Comparison of ENCODE assay signal across 8 cellular contexts in genomic region chr7:74026406-74027123, GRCh38. TPM values are rescaled to one million over a fixed set of nuclear protein-coding genes. Genes with fewer than 3 reads are reported as not detected.
DNase-seq lines count a peak whose midpoint lies in the region; ATAC-seq and TF ChIP-seq lines count a peak whose summit lies in the region.

No MANE protein-coding gene starts in this region.

- TF ChIP-seq POLR2A in esophagus squamous epithelium (IDR thresholded peaks at IDR 0.05): no peak

- no peak overlapping the region for H3K27ac ChIP-seq in CD4-positive, alpha-beta T cell (ENCODE audit: low read depth, low read length)
- H3K27ac ChIP-seq in OCI-LY3 (ENCODE audit: low read length) (no peak overlapping the region), esophagus squamous epithelium (peak overlapping the region; percentile 69 to 93 (median 86))

- H3K27me3 Mint-ChIP-seq in CD4-positive, alpha-beta T cell: peaks cover 65% of the 10 kb centered on the region
- H3K27me3 Mint-ChIP-seq in activated T-cell treated with anti-CD3 and anti-CD28 coated beads, Interleukin-2, amount 50 U/mL, for 24 hours: peaks cover 70% of the 10 kb centered on the region
- H3K27me3 Mint-ChIP-seq in natural killer cell (ENCODE audit: low read depth in 2 of 2): peaks cover 33 to 37% of the 10 kb centered on the region in 2 donors
- H3K27me3 Mint-ChIP-seq in stimulated activated memory B cell treated with anti-CD40 and anti-IgM and Interleukin-4, amounts not matched to agents 10 μg/mL and 1 μg/mL and 100 μg/mL, for 72 hours: peaks cover 74% of the 10 kb centered on the region

- intact Hi-C loops in CD4-positive, alpha-beta T cell (cut with DNase I, micrococcal nuclease): no loop called here
- intact Hi-C loops in esophagus squamous epithelium (cut with DNase I): loop anchor here (5.0 to 10.0 kb wide), 2 partner anchors 132 to 159 kb away; no protein-coding TSS in a partner anchor
- intact Hi-C loops in natural killer cell (cut with micrococcal nuclease): loop anchor here (1.0 to 2.0 kb wide), 2 partner anchors 160 to 374 kb away; no protein-coding TSS in a partner anchor

- in situ Hi-C loops in HAP-1 (cut with MboI; ENCODE audit: low sequenced_read_pairs): no loop called here

- peak; percentile 39 to 69 (median 48) for DNase-seq in CD4-positive, alpha-beta T cell
- DNase-seq in HAP-1 (ENCODE audit: low spot score in 2 of 2) (peak; percentile 40 to 86), esophagus squamous epithelium (lab: John Stamatoyannopoulos, UW) (no peak), natural killer cell (peak; percentile 68)
- DNase-seq in activated T-cell treated with anti-CD3 and anti-CD28 coated beads, Interleukin-2, amount 50 U/mL, for 24 hours: peak; percentile 79

- H3K36me3 ChIP-seq in HAP-1 (replicated peaks): no peaks in the 10 kb centered on the region
- no peaks in the 10 kb centered on the region for H3K36me3 ChIP-seq in OCI-LY3 (replicated peaks; ENCODE audit: low read depth, low read length)
- no peaks in the 10 kb centered on the region for H3K36me3 ChIP-seq in esophagus squamous epithelium

- ATAC-seq in CD4-positive, alpha-beta T cell (ENCODE audit: poor library complexity): peak; percentile 77
- ATAC-seq in natural killer cell: peak; percentile 68 to 96 (median 88)
- ATAC-seq in stimulated activated memory B cell treated with anti-CD40 and anti-IgM and Interleukin-4, amounts not matched to agents 10 μg/mL and 1 μg/mL and 100 μg/mL, for 72 hours: peak; percentile 62
- ATAC-seq in HG03039 (IDR thresholded peaks at IDR 0.05; ENCODE audit: unreplicated experiment): no peak

- H3K4me1 ChIP-seq in HAP-1: no peaks in the 10 kb centered on the region
- H3K4me1 ChIP-seq in OCI-LY3 (ENCODE audit: low read length): no peaks in the 10 kb centered on the region
- H3K4me1 ChIP-seq in esophagus squamous epithelium: peaks cover 23 to 99% (median 69%) of the 10 kb centered on the region in 3 donors

- 0 out of 2 replicates have a peak overlapping the region, but pooled peaks have one; percentile 15 for H3K4me2 ChIP-seq in OCI-LY3 (ENCODE audit: low read length)

- peaks cover 54% of the 10 kb centered on the region for H3K27me3 ChIP-seq in CD4-positive, alpha-beta T cell (ENCODE audit: control insufficient read depth, insufficient read depth, low read length)
- H3K27me3 ChIP-seq in HAP-1 (ENCODE audit: low read depth) (peaks cover 13% of the 10 kb centered on the region), OCI-LY3 (ENCODE audit: low read depth, low read length) (peaks cover 48% of the 10 kb centered on the region), esophagus squamous epithelium (peaks cover 0 to 91% (median 0%) of the 10 kb centered on the region in 4 donors)

- H3K4me1 Mint-ChIP-seq in CD4-positive, alpha-beta T cell (ENCODE audit: low read depth): peaks cover 11% of the 10 kb centered on the region
- peaks cover 11% of the 10 kb centered on the region for H3K4me1 Mint-ChIP-seq in activated T-cell treated with anti-CD3 and anti-CD28 coated beads, Interleukin-2, amount 50 U/mL, for 24 hours (ENCODE audit: low read depth)
- peaks cover 20 to 30% of the 10 kb centered on the region in 2 donors for H3K4me1 Mint-ChIP-seq in natural killer cell
- H3K4me1 Mint-ChIP-seq in stimulated activated memory B cell treated with anti-CD40 and anti-IgM and Interleukin-4, amounts not matched to agents 10 μg/mL and 1 μg/mL and 100 μg/mL, for 72 hours: peaks cover 23% of the 10 kb centered on the region

- H3K4me3 ChIP-seq in HAP-1 (no peak overlapping the region), OCI-LY3 (ENCODE audit: low read length) (no peak overlapping the region), esophagus squamous epithelium (peak overlapping the region in 3 of 4 donors; percentile 52 to 70 (median 57))

- H3K4me3 Mint-ChIP-seq in CD4-positive, alpha-beta T cell: no peak overlapping the region
- no peak overlapping the region for H3K4me3 Mint-ChIP-seq in activated T-cell treated with anti-CD3 and anti-CD28 coated beads, Interleukin-2, amount 50 U/mL, for 24 hours
- no peak overlapping the region for H3K4me3 Mint-ChIP-seq in natural killer cell
- H3K4me3 Mint-ChIP-seq in stimulated activated memory B cell treated with anti-CD40 and anti-IgM and Interleukin-4, amounts not matched to agents 10 μg/mL and 1 μg/mL and 100 μg/mL, for 72 hours: no peak overlapping the region

- 23 to 30% methylated on average over 4 to 5 of the region's 14 CpGs for WGBS in esophagus squamous epithelium, 2 donors

- TF ChIP-seq CTCF in CD4-positive, alpha-beta T cell (IDR thresholded peaks at IDR 0.05): peak; percentile 94
- TF ChIP-seq CTCF in OCI-LY3 (IDR thresholded peaks at IDR 0.05; ENCODE audit: low read depth, low read length): peak; percentile 84
- TF ChIP-seq CTCF in esophagus squamous epithelium (IDR thresholded peaks at IDR 0.05): peak; percentile 77 to 96 (median 92)
- peak; percentile 93 for TF ChIP-seq CTCF in natural killer cell (IDR thresholded peaks at IDR 0.05)

- no peaks in the 10 kb centered on the region for H4K20me1 ChIP-seq in OCI-LY3 (ENCODE audit: insufficient read depth, low read length)

- no peak overlapping the region for H3K9ac ChIP-seq in OCI-LY3 (ENCODE audit: low read length)

- no peaks in the 10 kb centered on the region for H3K36me3 Mint-ChIP-seq in CD4-positive, alpha-beta T cell (ENCODE audit: low read depth)
- no peaks in the 10 kb centered on the region for H3K36me3 Mint-ChIP-seq in activated T-cell treated with anti-CD3 and anti-CD28 coated beads, Interleukin-2, amount 50 U/mL, for 24 hours (ENCODE audit: low read depth)
- H3K36me3 Mint-ChIP-seq in natural killer cell: no peaks in the 10 kb centered on the region
- no peaks in the 10 kb centered on the region for H3K36me3 Mint-ChIP-seq in stimulated activated memory B cell treated with anti-CD40 and anti-IgM and Interleukin-4, amounts not matched to agents 10 μg/mL and 1 μg/mL and 100 μg/mL, for 72 hours

- no peak overlapping the region; the same call in 1 of the 2 replicates for H2AFZ ChIP-seq in OCI-LY3 (ENCODE audit: low read depth, low read length)

- no peaks in the 10 kb centered on the region for H3K9me3 Mint-ChIP-seq in CD4-positive, alpha-beta T cell
- no peaks in the 10 kb centered on the region for H3K9me3 Mint-ChIP-seq in activated T-cell treated with anti-CD3 and anti-CD28 coated beads, Interleukin-2, amount 50 U/mL, for 24 hours
- H3K9me3 Mint-ChIP-seq in natural killer cell: no peaks in the 10 kb centered on the region
- no peaks in the 10 kb centered on the region for H3K9me3 Mint-ChIP-seq in stimulated activated memory B cell treated with anti-CD40 and anti-IgM and Interleukin-4, amounts not matched to agents 10 μg/mL and 1 μg/mL and 100 μg/mL, for 72 hours

- POLR2A ChIA-PET in CD4-positive, alpha-beta T cell (lab: Charles Lee): no interaction called here

- CTCF ChIA-PET in CD4-positive, alpha-beta T cell (lab: Charles Lee): interaction anchor here (0.6 to 1.7 kb wide), 6 partner anchors 9 to 171 kb away, joined by 3 to 7 read pairs (median 3); no protein-coding TSS in a partner anchor

- H3K79me2 ChIP-seq in OCI-LY3 (ENCODE audit: low read length): no peaks in the 10 kb centered on the region

- no peaks in the 10 kb centered on the region for H3K9me3 ChIP-seq in CD4-positive, alpha-beta T cell (ENCODE audit: control insufficient read depth, low read length)
- H3K9me3 ChIP-seq in HAP-1: no peaks in the 10 kb centered on the region
- no peaks in the 10 kb centered on the region for H3K9me3 ChIP-seq in OCI-LY3 (ENCODE audit: insufficient read depth, low read length)
- no peaks in the 10 kb centered on the region for H3K9me3 ChIP-seq in esophagus squamous epithelium

- no peak overlapping the region for H3K27ac Mint-ChIP-seq in CD4-positive, alpha-beta T cell
- H3K27ac Mint-ChIP-seq in activated T-cell treated with anti-CD3 and anti-CD28 coated beads, Interleukin-2, amount 50 U/mL, for 24 hours: no peak overlapping the region
- no peak overlapping the region for H3K27ac Mint-ChIP-seq in natural killer cell
- H3K27ac Mint-ChIP-seq in stimulated activated memory B cell treated with anti-CD40 and anti-IgM and Interleukin-4, amounts not matched to agents 10 μg/mL and 1 μg/mL and 100 μg/mL, for 72 hours: no peak overlapping the region

RNA-seq across cellular contexts. Expression of gene ELN, which starts 1.4 kb away (rescaled TPM):
- not detected for total RNA-seq in CD4-positive, alpha-beta T cell
- total RNA-seq in esophagus squamous epithelium (100 to 1,000 TPM in 1 of 4 donors, 10 to 100 TPM in 2, 1 to 10 TPM in 1; 8.9 to 182 (median 20.3) TPM), natural killer cell (under 1 TPM in 1 of 3 donors, not detected in 2; 0.75 TPM)

RNA-seq across cellular contexts. Expression of gene LIMK1, which starts 57.0 kb away (rescaled TPM):
- 1 to 10 TPM; 7.8 to 8.2 TPM for total RNA-seq in CD4-positive, alpha-beta T cell
- total RNA-seq in esophagus squamous epithelium: 10 to 100 TPM in 3 of 4 donors, 1 to 10 TPM in 1; 8.0 to 13.2 (median 12.2) TPM
- 10 to 100 TPM; 54.0 to 66.0 (median 55.0) TPM for total RNA-seq in natural killer cell

Comparison
In these comparisons a context has a peak if more than half of its experiments do, and no peak if none do; other contexts are left out.
1. H3K27ac ChIP-seq: peak in esophagus squamous epithelium (4 of 4); none in CD4-positive, alpha-beta T cell (single experiment) and OCI-LY3 (single experiment).
2. H3K4me3 ChIP-seq: peak in esophagus squamous epithelium (3 of 4); none in HAP-1 (single experiment) and OCI-LY3 (single experiment).
3. RNA of gene ELN, which starts 1.4 kb away (total RNA-seq): 8.9 to 182 TPM in esophagus squamous epithelium; not detected in CD4-positive, alpha-beta T cell and 0.75 TPM in natural killer cell; every median in the first group is over 4 times any median in the second.
4. intact Hi-C loops: an anchor here in esophagus squamous epithelium (5.0 to 10.0 kb wide) and natural killer cell (1.0 to 2.0 kb wide); none called in CD4-positive, alpha-beta T cell.
5. Peak in every context shown above with its lines, with median percentiles within 50 percentile points of each other: CTCF ChIP-seq.